Comparison of ENCODE assay signal across 8 cellular contexts in genomic region chr15:33195283-33195682, GRCh38. TPM values are rescaled to one million over a fixed set of nuclear protein-coding genes. Genes with fewer than 3 reads are reported as not detected.
DNase-seq lines count a peak whose midpoint lies in the region; ATAC-seq, FAIRE-seq and TF ChIP-seq lines count a peak whose summit lies in the region.
"Had no signal": no experiment of that assay in that cellular context is flagged by ENCODE, and none has a peak within 500 bp of the region (broad histone marks: within the 10 kb centered on the region; RNA-seq: fewer than 3 reads in every experiment).

No MANE protein-coding gene starts in this region.

- peaks cover 7% of the 10 kb centered on the region for H3K4me1 Mint-ChIP-seq in activated naive CD8-positive, alpha-beta T cell treated with anti-CD3 and anti-CD28 coated beads, Interleukin-2, amount 10 ng/mL, durations not matched to agents 7 days and 5 days
- H3K4me1 Mint-ChIP-seq in stimulated activated naive CD8-positive, alpha-beta T cell treated with anti-CD3 and anti-CD28 coated beads, Interleukin-15, amount 100 ng/mL, for 72 hours, result peaks cover 21% of the 10 kb centered on the region

- H3K27me3 ChIP-seq in HUES6 (ENCODE audit: control insufficient read depth, insufficient read depth, low read length) (peaks cover 5% of the 10 kb centered on the region; the same call in 1 of the 2 replicates), keratinocyte (ENCODE audit: control insufficient read depth, extremely low read depth, insufficient read depth, low read length) (peaks cover 11% of the 10 kb centered on the region)

- peak overlapping the region; percentile 74 for H3K4me3 Mint-ChIP-seq in activated naive CD8-positive, alpha-beta T cell treated with anti-CD3 and anti-CD28 coated beads, Interleukin-2, amount 10 ng/mL, durations not matched to agents 7 days and 5 days
- H3K4me3 Mint-ChIP-seq in stimulated activated naive CD8-positive, alpha-beta T cell treated with anti-CD3 and anti-CD28 coated beads, Interleukin-15, amount 100 ng/mL, for 72 hours, result peak overlapping the region; percentile 76 to 86

- peak overlapping the region; percentile 69 for H3K4me3 ChIP-seq in HUES6 (ENCODE audit: low read depth, low read length)
- H3K4me3 ChIP-seq in keratinocyte (ENCODE audit: control insufficient read depth in 2 of 3, extremely low read depth in 1 of 3, insufficient read depth in 2 of 3, low read depth in 1 of 3, low read length in 3 of 3), result peak overlapping the region; percentile 47 to 83 (median 71)
- H3K4me3 ChIP-seq: SK-N-MC had no signal

- no peaks in the 10 kb centered on the region for H3K36me3 Mint-ChIP-seq in activated naive CD8-positive, alpha-beta T cell treated with anti-CD3 and anti-CD28 coated beads, Interleukin-2, amount 10 ng/mL, durations not matched to agents 7 days and 5 days

- dilution Hi-C loops in keratinocyte (cut with MboI; ENCODE audit: extremely low pct_ligation_motif_present, low sequenced_read_pairs), result no loop called here

- no peaks in the 10 kb centered on the region for H3K9me3 ChIP-seq in HUES6 (ENCODE audit: control insufficient read depth, insufficient read depth, low read depth, low read length)
- H3K9me3 ChIP-seq in keratinocyte (ENCODE audit: control insufficient read depth, low read depth, low read length), result no peaks in the 10 kb centered on the region

- peaks cover 23% of the 10 kb centered on the region for H3K27me3 Mint-ChIP-seq in activated naive CD8-positive, alpha-beta T cell treated with anti-CD3 and anti-CD28 coated beads, Interleukin-2, amount 10 ng/mL, durations not matched to agents 7 days and 5 days
- H3K27me3 Mint-ChIP-seq in stimulated activated naive CD8-positive, alpha-beta T cell treated with anti-CD3 and anti-CD28 coated beads, Interleukin-15, amount 100 ng/mL, for 72 hours, result peaks cover 25% of the 10 kb centered on the region

- H4K20me1 ChIP-seq in keratinocyte (ENCODE audit: control insufficient read depth, extremely low read depth, insufficient read depth, low read length), result no peaks in the 10 kb centered on the region

- H2AFZ ChIP-seq in keratinocyte (ENCODE audit: control insufficient read depth, low read length), result peak overlapping the region; percentile 100

- H3K36me3 ChIP-seq in HUES6 (ENCODE audit: control insufficient read depth, insufficient read depth, low read length) (no peaks in the 10 kb centered on the region), keratinocyte (ENCODE audit: control insufficient read depth in 2 of 2, extremely low read depth in 1 of 2, insufficient read depth in 2 of 2, low read length in 2 of 2) (no peaks in the 10 kb centered on the region)

- no peaks in the 10 kb centered on the region for H3K9me1 ChIP-seq in keratinocyte (ENCODE audit: control insufficient read depth, extremely low read depth, insufficient read depth, low read length)

- FAIRE-seq in keratinocyte (lab: Jason Lieb, UNC), result no peak

- peak overlapping the region; percentile 54 for H3K9ac ChIP-seq in HUES6 (ENCODE audit: low read length)
- H3K9ac ChIP-seq in keratinocyte (ENCODE audit: control insufficient read depth, extremely low read depth, insufficient read depth, low read length), result peak overlapping the region; percentile 83

- H3K27ac ChIP-seq in HUES6 (ENCODE audit: low read depth, low read length) (no peak overlapping the region), keratinocyte (ENCODE audit: control insufficient read depth, insufficient read depth, low read length) (peak overlapping the region; percentile 79)
- H3K27ac ChIP-seq: SK-N-MC had no signal

- H3K4me2 ChIP-seq in keratinocyte (ENCODE audit: control insufficient read depth, extremely low read depth, insufficient read depth, low read depth, low read length), result peak overlapping the region; percentile 96

- ATAC-seq in activated naive CD8-positive, alpha-beta T cell treated with anti-CD3 and anti-CD28 coated beads, Interleukin-2, amount 10 ng/mL, durations not matched to agents 7 days and 5 days (ENCODE audit: low read depth), result no peak
- peak; percentile 8 for ATAC-seq in stimulated activated naive CD8-positive, alpha-beta T cell treated with anti-CD3 and anti-CD28 coated beads, Interleukin-15, amount 100 ng/mL, for 72 hours
- no peak for ATAC-seq in HG02884 (IDR thresholded peaks at IDR 0.05; ENCODE audit: unreplicated experiment)
- ATAC-seq in GM19023 (IDR thresholded peaks at IDR 0.05; ENCODE audit: unreplicated experiment), result no peak
- no peak for ATAC-seq in GM18858 (IDR thresholded peaks at IDR 0.05; ENCODE audit: unreplicated experiment)

- H3K79me2 ChIP-seq in keratinocyte (ENCODE audit: control insufficient read depth, insufficient read depth, low read length), result no peaks in the 10 kb centered on the region

- H3K4me1 ChIP-seq in HUES6 (ENCODE audit: control insufficient read depth, insufficient read depth, low read length) (peaks cover 30% of the 10 kb centered on the region), keratinocyte (ENCODE audit: control insufficient read depth, extremely low read depth, insufficient read depth, low read length) (peaks cover 9% of the 10 kb centered on the region)

- H3K9me3 Mint-ChIP-seq in activated naive CD8-positive, alpha-beta T cell treated with anti-CD3 and anti-CD28 coated beads, Interleukin-2, amount 10 ng/mL, durations not matched to agents 7 days and 5 days, result no peaks in the 10 kb centered on the region
- H3K9me3 Mint-ChIP-seq in stimulated activated naive CD8-positive, alpha-beta T cell treated with anti-CD3 and anti-CD28 coated beads, Interleukin-15, amount 100 ng/mL, for 72 hours, result no peaks in the 10 kb centered on the region

- TF ChIP-seq CTCF in keratinocyte (optimal IDR thresholded peaks at IDR 0.05 in 1 of 3, IDR thresholded peaks at IDR 0.05 in 1 of 3, conservative IDR thresholded peaks at IDR 0.05 in 1 of 3; ENCODE audit: extremely low read depth in 1 of 3, insufficient read depth in 2 of 3, low read length in 3 of 3), result no peak

- DNase-seq in activated naive CD8-positive, alpha-beta T cell treated with anti-CD3 and anti-CD28 coated beads, Interleukin-2, amount 10 ng/mL, durations not matched to agents 7 days and 5 days, result no peak
- DNase-seq in keratinocyte (ENCODE audit: low read depth, low spot score), result no peak
- DNase-seq in stimulated activated naive CD8-positive, alpha-beta T cell treated with anti-CD3 and anti-CD28 coated beads, Interleukin-15, amount 100 ng/mL, for 72 hours, result peak in 1 of 2 donors; percentile 4

- H3K27ac Mint-ChIP-seq in activated naive CD8-positive, alpha-beta T cell treated with anti-CD3 and anti-CD28 coated beads, Interleukin-2, amount 10 ng/mL, durations not matched to agents 7 days and 5 days, result peak overlapping the region; percentile 69
- peak overlapping the region; percentile 47 to 76 for H3K27ac Mint-ChIP-seq in stimulated activated naive CD8-positive, alpha-beta T cell treated with anti-CD3 and anti-CD28 coated beads, Interleukin-15, amount 100 ng/mL, for 72 hours

- POLR2A ChIA-PET in activated naive CD8-positive, alpha-beta T cell treated with anti-CD3 and anti-CD28 coated beads, Interleukin-2, amount 10 ng/mL, durations not matched to agents 7 days and 5 days (lab: Charles Lee), result interaction anchor here (0.9 kb wide), 1 partner anchor 8 kb away, joined by 3 read pairs; no protein-coding TSS in a partner anchor

RNA-seq across cellular contexts. Expression of gene FMN1, which starts 0.8 kb away (rescaled TPM):
- under 1 TPM; 0.08 to 0.45 TPM for total RNA-seq in activated naive CD8-positive, alpha-beta T cell treated with anti-CD3 and anti-CD28 coated beads, Interleukin-2, amount 10 ng/mL, durations not matched to agents 7 days and 5 days
- 0.15 to 0.71 TPM (median 0.40 TPM) in 3 replicates for polyA plus RNA-seq in keratinocyte
- 1.9 TPM for polyA plus RNA-seq in keratinocyte (2011; ENCODE audit: low read depth)
- polyA plus RNA-seq in keratinocyte (2011; cell fraction: cytosol; rRNA removed), result 0.27 and 0.36 TPM in 2 replicates
- polyA plus RNA-seq in keratinocyte (2011; cell fraction: nucleus; rRNA removed), result 0.63 and 1.6 TPM in 2 replicates
- polyA plus RNA-seq in keratinocyte (2012; ENCODE audit: low replicate concordance), result 0.62 and 0.93 TPM in 2 replicates
- 0.92 to 3.3 TPM (median 1.2 TPM) in 3 replicates for polyA minus RNA-seq in keratinocyte
- 1.3 TPM for polyA minus RNA-seq in keratinocyte (2011; cell fraction: cytosol; rRNA and poly(A)+ RNA removed)
- polyA minus RNA-seq in keratinocyte (2011; cell fraction: nucleus; rRNA and poly(A)+ RNA removed), result 2.7 and 2.8 TPM in 2 replicates
